In the genomic region with DNA sequence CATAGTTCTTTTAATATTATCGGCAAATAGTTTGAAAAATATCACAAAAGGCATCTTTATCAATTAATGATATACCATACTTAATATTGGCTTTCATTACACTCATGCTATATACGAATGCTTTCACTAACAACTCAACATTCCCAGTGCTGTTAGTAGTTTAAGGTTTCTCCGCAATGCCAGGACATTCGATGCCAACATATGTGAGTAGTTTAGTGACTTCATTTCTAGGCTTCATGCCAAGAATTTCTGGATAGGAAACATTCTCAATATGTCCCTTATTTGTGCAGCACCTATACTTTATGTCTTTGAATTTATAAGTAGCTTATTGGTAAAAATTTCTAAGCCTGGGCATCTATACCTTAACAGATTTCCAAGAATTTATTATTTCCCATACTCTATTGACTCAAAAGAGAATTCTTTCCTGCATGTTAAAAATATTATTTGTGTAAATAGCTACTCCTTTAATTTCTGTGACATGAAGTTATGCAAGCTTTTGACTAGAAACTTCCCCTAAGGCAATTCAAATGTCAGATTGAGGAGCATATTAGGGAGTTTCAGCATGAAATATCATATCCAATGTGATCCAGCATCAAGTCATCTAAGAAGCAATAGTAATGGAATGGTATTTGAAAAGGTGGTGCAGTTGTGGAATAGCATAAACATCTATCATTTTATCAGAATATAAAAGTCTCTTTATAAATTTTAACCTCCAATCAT, we compare ENCODE assay signal across 10 cellular contexts.
A peak's percentile ranks its signal among the peaks of the same experiment; 100 is the strongest.
DNase-seq lines count a peak whose midpoint lies in the region; ATAC-seq and TF ChIP-seq lines count a peak whose summit lies in the region.
"Had no signal": no experiment of that assay in that cellular context is flagged by ENCODE, and none has a peak within 500 bp of the region (broad histone marks: within the 10 kb centered on the region; RNA-seq: fewer than 3 reads in every experiment).

No MANE protein-coding gene starts in this region.

- peaks cover 10% of the 10 kb centered on the region for H3K9me3 Mint-ChIP-seq in Calu3 (ENCODE audit: low read depth, unreplicated experiment)

- no peak for TF ChIP-seq CTCF in Calu3 (IDR thresholded peaks at IDR 0.05; ENCODE audit: unreplicated experiment)

- H3K36me3 Mint-ChIP-seq in Calu3 (ENCODE audit: insufficient read depth, unreplicated experiment) = no peaks in the 10 kb centered on the region

- no peak for ATAC-seq in HG02610 (IDR thresholded peaks at IDR 0.05; ENCODE audit: unreplicated experiment)
- no peak for ATAC-seq in HG02852 (IDR thresholded peaks at IDR 0.05; ENCODE audit: unreplicated experiment)
- ATAC-seq in GM21723 (IDR thresholded peaks at IDR 0.05; ENCODE audit: unreplicated experiment) = no peak

- H3K27me3 Mint-ChIP-seq in Calu3 (ENCODE audit: unreplicated experiment) = no peaks in the 10 kb centered on the region

- no peak overlapping the region for H3K9ac ChIP-seq in adipocyte (ENCODE audit: low read length)

- CTCF ChIA-PET in Calu3 (lab: Charles Lee) = no interaction called here

- H3K4me1 ChIP-seq in adipocyte (ENCODE audit: control insufficient read depth, insufficient read depth, low read length) = peaks cover 11% of the 10 kb centered on the region

- DNase-seq in Ammon's horn (ENCODE audit: low spot score) = peak; percentile 20
- peak; percentile 96 for DNase-seq in adipocyte (ENCODE audit: low read depth)
- DNase-seq in hepatic stellate cell (ENCODE audit: low spot score) = peak; percentile 25
- no peak for DNase-seq in Calu3
- DNase-seq: activated gamma-delta T cell treated with Interleukin-2 at 50 U/mL for 16 hours; stimulated activated CD4-positive, alpha-beta T cell treated with anti-CD3 and anti-CD28 coated beads, Interleukin-4, amount 100 ng/mL, for 4 hours had no signal

- H3K9me3 ChIP-seq in adipocyte (ENCODE audit: control insufficient read depth, low read length) = peaks cover 15% of the 10 kb centered on the region

- H3K27ac Mint-ChIP-seq in Calu3 (ENCODE audit: unreplicated experiment) = no peak overlapping the region

- no peak for TF ChIP-seq EP300 in Ishikawa (IDR thresholded peaks at IDR 0.05; ENCODE audit: borderline replicate concordance)

- H3K27me3 ChIP-seq in adipocyte (replicated peaks; ENCODE audit: control insufficient read depth, insufficient read depth, low read length) = no peaks in the 10 kb centered on the region

- no peak overlapping the region for H3K4me3 ChIP-seq in adipocyte (ENCODE audit: low read length)

- intact Hi-C loops in Calu3 (cut with micrococcal nuclease; ENCODE audit: unreplicated experiment) = no loop called here

- TF ChIP-seq RAD21 in Ishikawa (IDR thresholded peaks at IDR 0.05; ENCODE audit: low read depth) = no peak

- no peaks in the 10 kb centered on the region for H3K36me3 ChIP-seq in adipocyte (ENCODE audit: control insufficient read depth, insufficient read depth, low read length, severe bottlenecking)

- no TSS peak for BruUV-seq in Calu3 (replicated peaks; lab: Mats Ljungman, UMichigan)

- no peak overlapping the region for H3K4me3 Mint-ChIP-seq in Calu3 (ENCODE audit: low read depth, unreplicated experiment)

- no peaks in the 10 kb centered on the region for H3K4me1 Mint-ChIP-seq in Calu3 (ENCODE audit: low read depth, unreplicated experiment)

TF ChIP-seq in Ishikawa, 13 proteins besides CTCF, POLR2A, EP300 and RAD21:
- TF ChIP-seq CEBPB (IDR thresholded peaks at IDR 0.05) (no peak), FOXM1 (IDR thresholded peaks at IDR 0.05; ENCODE audit: borderline replicate concordance, low read depth) (no peak), TCF12 (IDR thresholded peaks at IDR 0.05; ENCODE audit: low read depth) (no peak), TEAD4 (IDR thresholded peaks at IDR 0.05) (peak; percentile 82), NFIC (IDR thresholded peaks at IDR 0.05) (peak; percentile 94)
- TF ChIP-seq, protein P1, sequence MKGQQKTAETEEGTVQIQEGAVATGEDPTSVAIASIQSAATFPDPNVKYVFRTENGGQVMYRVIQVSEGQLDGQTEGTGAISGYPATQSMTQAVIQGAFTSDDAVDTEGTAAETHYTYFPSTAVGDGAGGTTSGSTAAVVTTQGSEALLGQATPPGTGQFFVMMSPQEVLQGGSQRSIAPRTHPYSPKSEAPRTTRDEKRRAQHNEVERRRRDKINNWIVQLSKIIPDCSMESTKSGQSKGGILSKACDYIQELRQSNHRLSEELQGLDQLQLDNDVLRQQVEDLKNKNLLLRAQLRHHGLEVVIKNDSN (IDR thresholded peaks at IDR 0.05) = no peak
- TF ChIP-seq, protein P2, sequence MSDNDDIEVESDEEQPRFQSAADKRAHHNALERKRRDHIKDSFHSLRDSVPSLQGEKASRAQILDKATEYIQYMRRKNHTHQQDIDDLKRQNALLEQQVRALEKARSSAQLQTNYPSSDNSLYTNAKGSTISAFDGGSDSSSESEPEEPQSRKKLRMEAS (IDR thresholded peaks at IDR 0.05) = peak; percentile 36; the same call in 1 of the 2 replicates
